In the genomic region with DNA sequence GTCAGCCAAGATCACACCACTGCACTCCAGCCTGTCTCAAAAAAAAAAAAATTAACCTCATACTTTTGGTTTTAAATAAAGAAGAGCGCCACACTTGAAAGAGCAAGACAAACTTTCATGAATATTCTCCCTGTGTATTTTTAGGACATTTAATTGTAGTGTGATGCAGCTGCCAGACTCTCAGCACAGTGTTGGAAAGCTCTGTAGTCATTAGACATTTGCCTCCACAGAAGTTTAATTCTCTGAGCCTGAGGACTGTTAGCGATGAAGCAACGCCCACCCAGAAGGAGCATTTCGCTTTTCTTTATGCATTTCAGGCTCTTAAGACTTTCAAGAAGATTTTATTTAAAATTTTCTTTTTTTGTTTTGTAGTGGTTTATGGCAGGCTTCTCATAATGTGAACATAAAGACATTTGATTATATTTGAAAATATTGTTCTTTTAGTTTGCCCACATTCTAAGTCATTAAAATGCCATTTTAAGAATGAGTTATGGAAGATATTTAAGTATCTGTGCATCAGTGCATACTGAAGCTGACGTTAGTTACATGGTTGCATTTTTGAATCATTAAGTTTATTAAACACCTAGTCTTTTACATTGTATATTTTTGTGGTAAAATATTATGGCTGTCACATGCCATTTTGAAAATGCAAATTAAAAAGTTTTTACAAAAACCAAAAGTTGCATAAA, we compare ENCODE assay signal across 1 cellular context.
TF ChIP-seq lines count a peak whose summit lies in the region.

No MANE protein-coding gene starts in this region.

TF ChIP-seq in GM23338, 12 proteins besides CTCF, POLR2A, EP300 and RAD21:
- TF ChIP-seq, protein P1, sequence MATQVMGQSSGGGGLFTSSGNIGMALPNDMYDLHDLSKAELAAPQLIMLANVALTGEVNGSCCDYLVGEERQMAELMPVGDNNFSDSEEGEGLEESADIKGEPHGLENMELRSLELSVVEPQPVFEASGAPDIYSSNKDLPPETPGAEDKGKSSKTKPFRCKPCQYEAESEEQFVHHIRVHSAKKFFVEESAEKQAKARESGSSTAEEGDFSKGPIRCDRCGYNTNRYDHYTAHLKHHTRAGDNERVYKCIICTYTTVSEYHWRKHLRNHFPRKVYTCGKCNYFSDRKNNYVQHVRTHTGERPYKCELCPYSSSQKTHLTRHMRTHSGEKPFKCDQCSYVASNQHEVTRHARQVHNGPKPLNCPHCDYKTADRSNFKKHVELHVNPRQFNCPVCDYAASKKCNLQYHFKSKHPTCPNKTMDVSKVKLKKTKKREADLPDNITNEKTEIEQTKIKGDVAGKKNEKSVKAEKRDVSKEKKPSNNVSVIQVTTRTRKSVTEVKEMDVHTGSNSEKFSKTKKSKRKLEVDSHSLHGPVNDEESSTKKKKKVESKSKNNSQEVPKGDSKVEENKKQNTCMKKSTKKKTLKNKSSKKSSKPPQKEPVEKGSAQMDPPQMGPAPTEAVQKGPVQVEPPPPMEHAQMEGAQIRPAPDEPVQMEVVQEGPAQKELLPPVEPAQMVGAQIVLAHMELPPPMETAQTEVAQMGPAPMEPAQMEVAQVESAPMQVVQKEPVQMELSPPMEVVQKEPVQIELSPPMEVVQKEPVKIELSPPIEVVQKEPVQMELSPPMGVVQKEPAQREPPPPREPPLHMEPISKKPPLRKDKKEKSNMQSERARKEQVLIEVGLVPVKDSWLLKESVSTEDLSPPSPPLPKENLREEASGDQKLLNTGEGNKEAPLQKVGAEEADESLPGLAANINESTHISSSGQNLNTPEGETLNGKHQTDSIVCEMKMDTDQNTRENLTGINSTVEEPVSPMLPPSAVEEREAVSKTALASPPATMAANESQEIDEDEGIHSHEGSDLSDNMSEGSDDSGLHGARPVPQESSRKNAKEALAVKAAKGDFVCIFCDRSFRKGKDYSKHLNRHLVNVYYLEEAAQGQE (IDR thresholded peaks at IDR 0.05; ENCODE audit: unreplicated experiment), result no peak
- TF ChIP-seq EZH2phosphoT487 (IDR thresholded peaks at IDR 0.05; ENCODE audit: unreplicated experiment) (no peak), ZNF114 (CRISPR knock-in tag; IDR thresholded peaks at IDR 0.05) (no peak), NANOG (IDR thresholded peaks at IDR 0.05; ENCODE audit: borderline replicate concordance) (no peak), STAT1 (IDR thresholded peaks at IDR 0.05; ENCODE audit: unreplicated experiment) (no peak), POLR2AphosphoS5 (IDR thresholded peaks at IDR 0.05; ENCODE audit: low read depth) (no peak)
